ENCODE assay signal across 1 cellular context in genomic region chr7:4799508-4800268, GRCh38.
TF ChIP-seq lines count a peak whose summit lies in the region.

No MANE protein-coding gene starts in this region.

TF ChIP-seq in K562, 482 proteins besides CTCF, POLR2A, EP300 and RAD21 (continued from another document):
- no peak for TF ChIP-seq RREB1 (CRISPR knock-in tag; IDR thresholded peaks at IDR 0.05)
- peak; percentile 24; the same call in 1 of the 2 replicates for TF ChIP-seq POLR2G (IDR thresholded peaks at IDR 0.05; ENCODE audit: low read depth, low read length)
- no peak for TF ChIP-seq CCNT2 (IDR thresholded peaks at IDR 0.05; ENCODE audit: borderline replicate concordance, extremely low read depth, insufficient read length, low read depth, low read length)
- TF ChIP-seq RAD51 (IDR thresholded peaks at IDR 0.05; ENCODE audit: borderline replicate concordance, low read depth) = peak; percentile 25; the same call in 1 of the 2 replicates
- peak; percentile 68 for TF ChIP-seq MYC (IDR thresholded peaks at IDR 0.05; ENCODE audit: low read depth, low read length)
- TF ChIP-seq MYC (CRISPR knock-in tag; IDR thresholded peaks at IDR 0.05; ENCODE audit: borderline replicate concordance, low read depth) = no peak
- TF ChIP-seq RBM14 (IDR thresholded peaks at IDR 0.05; ENCODE audit: borderline replicate concordance, insufficient read depth, low read depth, low read length) = no peak
- TF ChIP-seq MTA2 (IDR thresholded peaks at IDR 0.05; ENCODE audit: low read depth) = no peak
- TF ChIP-seq ZNF431 (CRISPR knock-in tag; IDR thresholded peaks at IDR 0.05) = no peak
- TF ChIP-seq RFX5 (IDR thresholded peaks at IDR 0.05; ENCODE audit: low read depth, low read length) = no peak
